ENCODE assay signal across 14 cellular contexts in the genomic region with DNA sequence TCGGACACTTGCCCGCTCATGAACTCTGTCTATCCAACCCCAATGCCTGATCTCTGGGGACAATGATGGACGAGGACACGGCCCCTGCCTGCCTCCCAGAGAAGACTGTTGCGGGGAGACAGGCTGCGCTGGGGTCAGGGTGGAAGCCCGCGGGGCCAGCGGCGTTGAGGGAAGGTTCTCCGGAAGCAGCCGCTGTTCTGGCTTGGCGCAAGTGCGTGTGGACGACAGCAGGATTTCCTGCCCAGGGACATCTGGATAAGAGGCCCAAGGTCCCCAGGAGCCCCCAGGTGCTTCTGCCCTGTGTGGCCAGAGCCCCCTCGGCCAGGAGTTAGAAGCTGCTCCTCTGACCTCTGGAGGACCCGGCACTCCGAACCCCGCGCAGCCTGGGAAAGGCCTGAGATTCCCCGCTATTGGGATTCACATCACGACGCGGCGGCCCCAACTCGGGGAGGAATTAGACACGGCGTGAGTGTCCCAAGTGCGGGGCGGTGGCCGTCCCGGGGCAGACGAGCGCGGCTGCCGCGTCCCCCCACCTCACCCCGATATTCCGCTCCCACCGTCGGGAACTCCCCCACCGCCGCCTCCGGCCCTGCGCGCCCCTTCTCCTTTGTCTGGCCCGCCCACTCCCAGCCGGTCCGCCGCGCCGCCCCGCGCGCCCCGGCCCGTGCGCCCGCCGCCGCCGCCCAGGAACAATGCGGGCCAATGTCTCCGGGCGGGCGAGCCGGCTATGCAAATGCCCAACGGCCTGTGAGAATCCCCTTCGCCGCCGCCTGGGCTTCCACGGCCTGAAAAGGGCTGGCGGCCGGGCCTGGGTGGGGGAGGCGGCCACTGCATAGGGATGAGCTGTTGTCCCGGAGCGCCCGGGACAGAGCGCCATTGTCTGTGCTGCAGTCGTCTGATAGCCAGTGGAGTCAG. TPM values are rescaled to one million over a fixed set of nuclear protein-coding genes. Genes with fewer than 3 reads are reported as not detected.
DNase-seq lines count a peak whose midpoint lies in the region; ATAC-seq, FAIRE-seq and TF ChIP-seq lines count a peak whose summit lies in the region.
"Had no signal": no experiment of that assay in that cellular context is flagged by ENCODE, and none has a peak within 500 bp of the region (broad histone marks: within the 10 kb centered on the region; RNA-seq: fewer than 3 reads in every experiment).

No MANE protein-coding gene starts in this region.

- H3K9ac ChIP-seq in NT2/D1 (ENCODE audit: insufficient read length, low read depth), result peak overlapping the region; percentile 66
- H3K9ac ChIP-seq in neural progenitor cell, result no peak overlapping the region

- H3K79me2 ChIP-seq in neural progenitor cell (ENCODE audit: low read depth), result no peaks in the 10 kb centered on the region

- no peaks in the 10 kb centered on the region for H3K36me3 Mint-ChIP-seq in neural progenitor cell

- no peak overlapping the region for H3K27ac Mint-ChIP-seq in neural progenitor cell

- H3K4me1 ChIP-seq in NT2/D1 (ENCODE audit: insufficient read depth, insufficient read length) (peaks cover 56% of the 10 kb centered on the region), neural progenitor cell (peaks cover 51% of the 10 kb centered on the region)

- H3K27ac ChIP-seq in neural progenitor cell, result no peak overlapping the region
- H3K27ac ChIP-seq: WERI-Rb-1 had no signal

- H3K4me2 ChIP-seq in neural progenitor cell, result peak overlapping the region; percentile 78

- H3K36me3 ChIP-seq in NT2/D1 (ENCODE audit: insufficient read depth, insufficient read length, low read length) (no peaks in the 10 kb centered on the region), neural progenitor cell (no peaks in the 10 kb centered on the region)
- H3K36me3 ChIP-seq: WERI-Rb-1 had no signal

- H3K4me3 ChIP-seq in NT2/D1 (ENCODE audit: insufficient read length, low read depth), result peak overlapping the region; percentile 34
- peak overlapping the region; percentile 38 for H3K4me3 ChIP-seq in neural progenitor cell

- H3K27me3 ChIP-seq in NT2/D1 (ENCODE audit: insufficient read depth, insufficient read length), result peaks cover 73% of the 10 kb centered on the region
- peaks cover 99% of the 10 kb centered on the region for H3K27me3 ChIP-seq in neural progenitor cell

- H2AFZ ChIP-seq in neural progenitor cell (replicated peaks), result no peak overlapping the region

- TF ChIP-seq CTCF in neural progenitor cell (IDR thresholded peaks at IDR 0.05), result no peak

- H4K20me1 ChIP-seq in neural progenitor cell (ENCODE audit: low read depth), result peaks cover 43% of the 10 kb centered on the region

- intact Hi-C loops in head of caudate nucleus (cut with DNase I), result loop anchor here (1.0 to 10.0 kb wide), 2 partner anchors 24 to 217 kb away; a partner anchor contains a TSS

- ATAC-seq in GM19463 (IDR thresholded peaks at IDR 0.05; ENCODE audit: unreplicated experiment), result no peak
- no peak for ATAC-seq in stimulated activated naive CD8-positive, alpha-beta T cell treated with anti-CD3 and anti-CD28 coated beads, Interleukin-15, Interleukin-2, amounts not matched to agents 100 U/mL and 50 U/mL, for 24 hours

- DNase-seq in C1 segment of cervical spinal cord (lab: John Stamatoyannopoulos, UW) (peak in 13 of 14 donors; percentile 42 to 95 (median 85)), NT2/D1 (ENCODE audit: low read depth, low spot score) (no peak), head of caudate nucleus (peak; percentile 87 to 98 (median 94)), neural progenitor cell (ENCODE audit: low spot score) (peak; percentile 90), HTR-8/SVneo (ENCODE audit: insufficient read length, low spot score) (no peak)
- no peak for DNase-seq in stimulated activated naive CD8-positive, alpha-beta T cell treated with anti-CD3 and anti-CD28 coated beads, Interleukin-15, Interleukin-2, amounts not matched to agents 100 U/mL and 50 U/mL, for 24 hours
- DNase-seq in activated CD8-positive, alpha-beta memory T cell treated with anti-CD3 and anti-CD28 coated beads for 24 hours, result no peak
- DNase-seq: effector memory CD4-positive, alpha-beta T cell; NCI-H1930; stimulated activated CD8-positive, alpha-beta memory T cell treated with anti-CD3 and anti-CD28 coated beads, Interleukin-4, amount 100 ng/mL, for 48 hours; WERI-Rb-1 had no signal

- FAIRE-seq in HTR-8/SVneo (lab: Jason Lieb, UNC), result no peak
- FAIRE-seq: keratinocyte had no signal

- no peaks in the 10 kb centered on the region for H3K9me3 Mint-ChIP-seq in neural progenitor cell

- peak overlapping the region; percentile 58 for H3K4me3 Mint-ChIP-seq in neural progenitor cell

- H3K9me3 ChIP-seq in NT2/D1 (ENCODE audit: insufficient read depth, low read length), result no peaks in the 10 kb centered on the region
- H3K9me3 ChIP-seq in neural progenitor cell (ENCODE audit: low read depth), result no peaks in the 10 kb centered on the region

- peaks cover 35% of the 10 kb centered on the region for H3F3A ChIP-seq in neural progenitor cell (ENCODE audit: low read depth)

- peaks cover 51% of the 10 kb centered on the region for H3K27me3 Mint-ChIP-seq in neural progenitor cell (ENCODE audit: insufficient read depth, low read depth)

- peaks cover 32% of the 10 kb centered on the region for H3K4me1 Mint-ChIP-seq in neural progenitor cell

RNA-seq across cellular contexts. Expression of a gene that starts 19.1 kb away (rescaled TPM):
- total RNA-seq in neural progenitor cell (ENCODE audit: low replicate concordance), result not detected in 2 replicates
- total RNA-seq: HT-29 had no signal

RNA-seq across cellular contexts. Expression of a gene that starts 49.8 kb away (rescaled TPM):
- total RNA-seq in neural progenitor cell (ENCODE audit: low replicate concordance), result 0.87 TPM in 1 of 2 replicates, not detected in the other

RNA-seq across cellular contexts. Expression of a gene that starts 50.1 kb away (rescaled TPM):
- total RNA-seq in neural progenitor cell (ENCODE audit: low replicate concordance), result 434 and 523 TPM in 2 replicates

Comparison
In these comparisons a context has a peak if more than half of its experiments do, and no peak if none do; other contexts are left out.
1. DNase-seq: peak in C1 segment of cervical spinal cord (13 of 14), head of caudate nucleus (42 of 42) and neural progenitor cell (single experiment); none in NT2/D1 (single experiment), HTR-8/SVneo (single experiment), stimulated activated naive CD8-positive, alpha-beta T cell treated with anti-CD3 and anti-CD28 coated beads, Interleukin-15, Interleukin-2, amounts not matched to agents 100 U/mL and 50 U/mL, for 24 hours (single experiment) and activated CD8-positive, alpha-beta memory T cell treated with anti-CD3 and anti-CD28 coated beads for 24 hours (single experiment).